8 cellular contexts compared by ENCODE assay signal in genomic region chr11:114400974-114401223, GRCh38. TPM values are rescaled to one million over a fixed set of nuclear protein-coding genes. Genes with fewer than 3 reads are reported as not detected.
A peak's percentile ranks its signal among the peaks of the same experiment; 100 is the strongest.
DNase-seq lines count a peak whose midpoint lies in the region; ATAC-seq, FAIRE-seq and TF ChIP-seq lines count a peak whose summit lies in the region.

No MANE protein-coding gene starts in this region.

- CTCF ChIA-PET in CD4-positive, alpha-beta T cell (lab: Charles Lee): no interaction called here
- CTCF ChIA-PET in PC-3 (lab: Charles Lee) (no interaction called here), endothelial cell of umbilical vein (lab: Charles Lee) (no interaction called here)

- no peak for TF ChIP-seq CTCF in CD4-positive, alpha-beta T cell (IDR thresholded peaks at IDR 0.05)
- no peak for TF ChIP-seq CTCF in PC-3 (conservative IDR thresholded peaks at IDR 0.05; ENCODE audit: low read depth, low read length)
- TF ChIP-seq CTCF in endothelial cell of umbilical vein (IDR thresholded peaks at IDR 0.05; ENCODE audit: extremely low read depth in 1 of 2, insufficient read depth in 1 of 2, low read depth in 1 of 2, low read length in 2 of 2): no peak
- no peak for TF ChIP-seq CTCF in neutrophil (IDR thresholded peaks at IDR 0.05)

- no peaks in the 10 kb centered on the region for H3K9me3 ChIP-seq in CD4-positive, alpha-beta T cell (ENCODE audit: control insufficient read depth, low read length)
- H3K9me3 ChIP-seq in PC-3 (ENCODE audit: low read length) (no peaks in the 10 kb centered on the region), endothelial cell of umbilical vein (replicated peaks; ENCODE audit: control insufficient read depth, insufficient read depth, low read length) (no peaks in the 10 kb centered on the region), neutrophil (no peaks in the 10 kb centered on the region)

- H3K27me3 ChIP-seq in CD4-positive, alpha-beta T cell (ENCODE audit: control insufficient read depth, insufficient read depth, low read length): no peaks in the 10 kb centered on the region
- H3K27me3 ChIP-seq in PC-3 (ENCODE audit: low read length) (no peaks in the 10 kb centered on the region), endothelial cell of umbilical vein (ENCODE audit: control insufficient read depth in 2 of 2, insufficient read depth in 2 of 2, low read length in 2 of 2) (no peaks in the 10 kb centered on the region), neutrophil (no peaks in the 10 kb centered on the region)

- DNase-seq in CD4-positive, alpha-beta T cell: no peak
- DNase-seq in PC-3 (no peak), endothelial cell of umbilical vein (ENCODE audit: low read depth, low spot score) (no peak), HuH-7.5 (ENCODE audit: low spot score) (no peak), hepatic stellate cell (ENCODE audit: low spot score) (no peak)
- DNase-seq in stimulated activated CD8-positive, alpha-beta memory T cell treated with anti-CD3 and anti-CD28 coated beads, Interleukin-4, amount 100 ng/mL, for 48 hours: no peak

- peak overlapping the region; percentile 98 for H3K9ac ChIP-seq in PC-3 (ENCODE audit: low read length)
- H3K9ac ChIP-seq in endothelial cell of umbilical vein (replicated peaks; ENCODE audit: extremely low read depth, insufficient read depth, low read length): peak overlapping the region; percentile 95

- no peaks in the 10 kb centered on the region for H3K27me3 Mint-ChIP-seq in CD4-positive, alpha-beta T cell

- H3K9me2 ChIP-seq in PC-3 (replicated peaks; ENCODE audit: low read length): no peaks in the 10 kb centered on the region

- dilution Hi-C loops in endothelial cell of umbilical vein (cut with MboI; ENCODE audit: extremely low pct_ligation_motif_present, low sequenced_read_pairs): no loop called here

- intact Hi-C loops in CD4-positive, alpha-beta T cell (cut with DNase I, micrococcal nuclease): loop anchor here (1.0 to 10.0 kb wide), 5 partner anchors 38 to 526 kb away; partner anchors contain the start of genes REXO2 (in 2 of the 2) and USP28 (in 1 of the 2)
- intact Hi-C loops in PC-3 (cut with micrococcal nuclease) (loop anchor here (1.0 to 5.0 kb wide), 3 partner anchors 38 to 161 kb away; partner anchors contain the start of gene REXO2), endothelial cell of umbilical vein (cut with micrococcal nuclease) (loop anchor here (1.0 to 5.0 kb wide), 9 partner anchors 34 to 629 kb away; partner anchors contain the start of genes REXO2, USP28 and ZW10)

- peak overlapping the region; percentile 96 for H3K27ac ChIP-seq in CD4-positive, alpha-beta T cell (ENCODE audit: low read depth, low read length)
- peak overlapping the region; percentile 92 for H3K27ac ChIP-seq in PC-3 (ENCODE audit: low read length)
- peak overlapping the region; percentile 86 for H3K27ac ChIP-seq in endothelial cell of umbilical vein (ENCODE audit: insufficient read depth, low read depth, low read length)
- H3K27ac ChIP-seq in neutrophil: peak overlapping the region; percentile 97

- H3K79me2 ChIP-seq in PC-3 (ENCODE audit: low read length) (peaks cover 75% of the 10 kb centered on the region), endothelial cell of umbilical vein (ENCODE audit: control insufficient read depth, insufficient read depth, low read length) (peaks cover 61% of the 10 kb centered on the region)

- H3K4me2 ChIP-seq in PC-3 (ENCODE audit: low read length) (peak overlapping the region; percentile 80), endothelial cell of umbilical vein (ENCODE audit: insufficient read depth, low read length) (peak overlapping the region; percentile 93)

- no peak for TF ChIP-seq POLR2A in endothelial cell of umbilical vein (IDR thresholded peaks at IDR 0.05; ENCODE audit: low read depth, low read length)

- peak overlapping the region; percentile 94 for H3K4me3 ChIP-seq in PC-3 (ENCODE audit: low read length)
- H3K4me3 ChIP-seq in endothelial cell of umbilical vein (replicated peaks in 1 of 3; ENCODE audit: insufficient read depth in 1 of 3, low read depth in 1 of 3, low read length in 3 of 3): peak overlapping the region; percentile 66 to 84 (median 79)
- H3K4me3 ChIP-seq in neutrophil (ENCODE audit: low read depth in 1 of 2, low read length in 1 of 2): peak overlapping the region; percentile 72 to 83

- H3K9me3 Mint-ChIP-seq in CD4-positive, alpha-beta T cell: no peaks in the 10 kb centered on the region

- 0 out of 2 replicates have a peak, but pooled peaks cover 12% of the 10 kb centered on the region for H4K20me1 ChIP-seq in PC-3 (ENCODE audit: low read length)
- H4K20me1 ChIP-seq in endothelial cell of umbilical vein (replicated peaks; ENCODE audit: control insufficient read depth, extremely low read depth, insufficient read depth, low read length): peaks cover 3% of the 10 kb centered on the region

- H3F3A ChIP-seq in PC-3 (ENCODE audit: low read length, unreplicated experiment): no peaks in the 10 kb centered on the region

- ATAC-seq in CD4-positive, alpha-beta T cell (ENCODE audit: poor library complexity): no peak
- ATAC-seq in PC-3: no peak
- no peak for ATAC-seq in HG02623 (IDR thresholded peaks at IDR 0.05; ENCODE audit: unreplicated experiment)

- H3K4me1 Mint-ChIP-seq in CD4-positive, alpha-beta T cell (ENCODE audit: low read depth): peaks cover 69% of the 10 kb centered on the region

- H3K4me1 ChIP-seq in PC-3 (ENCODE audit: insufficient read depth, low read length): peaks cover 36% of the 10 kb centered on the region
- H3K4me1 ChIP-seq in endothelial cell of umbilical vein (ENCODE audit: control insufficient read depth, extremely low read depth, insufficient read depth, low read length): peaks cover 27% of the 10 kb centered on the region
- peaks cover 38 to 46% of the 10 kb centered on the region in 2 experiments for H3K4me1 ChIP-seq in neutrophil (ENCODE audit: control insufficient read depth in 1 of 2, insufficient read depth in 1 of 2, low read depth in 1 of 2, low read length in 1 of 2)

- peaks cover 26% of the 10 kb centered on the region for H3K36me3 ChIP-seq in PC-3 (ENCODE audit: low read depth, low read length)
- peaks cover 0 to 11% of the 10 kb centered on the region in 2 experiments for H3K36me3 ChIP-seq in endothelial cell of umbilical vein (ENCODE audit: control insufficient read depth in 2 of 2, extremely low read depth in 1 of 2, insufficient read depth in 2 of 2, low read length in 2 of 2)
- H3K36me3 ChIP-seq in neutrophil: peaks cover 28% of the 10 kb centered on the region

- peak overlapping the region; percentile 100 for H3K27ac Mint-ChIP-seq in CD4-positive, alpha-beta T cell

- no peaks in the 10 kb centered on the region for H3K9me1 ChIP-seq in endothelial cell of umbilical vein (replicated peaks; ENCODE audit: control insufficient read depth, extremely low read depth, insufficient read depth, low read length)

- H3K4me3 Mint-ChIP-seq in CD4-positive, alpha-beta T cell: peak overlapping the region; percentile 99

- H3K36me3 Mint-ChIP-seq in CD4-positive, alpha-beta T cell (ENCODE audit: low read depth): peaks cover 51% of the 10 kb centered on the region

- FAIRE-seq in endothelial cell of umbilical vein (lab: Jason Lieb, UNC): no peak

- POLR2A ChIA-PET in CD4-positive, alpha-beta T cell (lab: Charles Lee): interaction anchor here (0.6 to 2.0 kb wide), 7 partner anchors 9 to 61 kb away, joined by 3 to 22 read pairs (median 4); partner anchors contain the start of gene REXO2
- POLR2A ChIA-PET in PC-3 (lab: Charles Lee; ENCODE audit: unreplicated experiment): no interaction called here
- POLR2A ChIA-PET in endothelial cell of umbilical vein (lab: Charles Lee): no interaction called here

- H2AFZ ChIP-seq in PC-3 (ENCODE audit: low read length) (peak overlapping the region; percentile 78), endothelial cell of umbilical vein (ENCODE audit: low read depth, low read length) (peak overlapping the region; percentile 6)

- BruUV-seq in PC-3 (replicated peaks; lab: Mats Ljungman, UMichigan) (TSS peak; percentile 64), endothelial cell of umbilical vein (replicated peaks; lab: Mats Ljungman, UMichigan) (TSS peak; percentile 67)

TF ChIP-seq in endothelial cell of umbilical vein, 7 proteins besides CTCF, POLR2A, EP300 and RAD21 (continues in another document):
- TF ChIP-seq FOS (IDR thresholded peaks at IDR 0.05; ENCODE audit: borderline replicate concordance, insufficient read depth, low read length) (no peak), MYC (IDR thresholded peaks at IDR 0.05; ENCODE audit: low read depth, low read length) (no peak)

RNA-seq across cellular contexts. Expression of gene RBM7, which starts 0.4 kb away (rescaled TPM):
- 10 to 100 TPM; 76.1 to 81.9 TPM for total RNA-seq in CD4-positive, alpha-beta T cell
- total RNA-seq in PC-3 (2014; rRNA removed): 18.4 and 30.1 TPM in 2 replicates
- total RNA-seq in endothelial cell of umbilical vein: 31.3 and 38.4 TPM in 2 replicates
- polyA plus RNA-seq in endothelial cell of umbilical vein: 16.4 TPM in 2 replicates
- polyA plus RNA-seq in endothelial cell of umbilical vein (2011; cell fraction: cytosol; rRNA removed): 22.9 and 26.2 TPM in 2 replicates
- polyA plus RNA-seq in endothelial cell of umbilical vein (2011; cell fraction: nucleus; rRNA removed): 16.1 and 24.3 TPM in 2 replicates
- 46.2 and 47.4 TPM in 2 replicates for polyA plus RNA-seq in endothelial cell of umbilical vein (2012)
- 46.8 and 57.2 TPM in 2 replicates for polyA minus RNA-seq in endothelial cell of umbilical vein
- 29.7 TPM for polyA minus RNA-seq in endothelial cell of umbilical vein (2011; cell fraction: cytosol; rRNA and poly(A)+ RNA removed)
- 40.0 and 53.0 TPM in 2 replicates for polyA minus RNA-seq in endothelial cell of umbilical vein (2011; cell fraction: nucleus; rRNA and poly(A)+ RNA removed)

RNA-seq across cellular contexts. Expression of gene C11orf71, which starts 0.6 kb away (rescaled TPM):
- 1 to 10 TPM; 6.1 to 7.6 TPM for total RNA-seq in CD4-positive, alpha-beta T cell
- 5.0 and 8.1 TPM in 2 replicates for total RNA-seq in PC-3 (2014; rRNA removed)
- total RNA-seq in endothelial cell of umbilical vein: 4.0 and 5.4 TPM in 2 replicates
- 6.9 and 8.5 TPM in 2 replicates for polyA plus RNA-seq in endothelial cell of umbilical vein
- 2.6 and 3.6 TPM in 2 replicates for polyA plus RNA-seq in endothelial cell of umbilical vein (2011; cell fraction: cytosol; rRNA removed)
- 3.9 and 5.8 TPM in 2 replicates for polyA plus RNA-seq in endothelial cell of umbilical vein (2011; cell fraction: nucleus; rRNA removed)
- 2.8 and 4.4 TPM in 2 replicates for polyA plus RNA-seq in endothelial cell of umbilical vein (2012)
- 5.4 and 7.5 TPM in 2 replicates for polyA minus RNA-seq in endothelial cell of umbilical vein
- polyA minus RNA-seq in endothelial cell of umbilical vein (2011; cell fraction: cytosol; rRNA and poly(A)+ RNA removed): 1.1 TPM
- 12.7 and 18.6 TPM in 2 replicates for polyA minus RNA-seq in endothelial cell of umbilical vein (2011; cell fraction: nucleus; rRNA and poly(A)+ RNA removed)

RNA-seq across cellular contexts. Expression of gene REXO2, which starts 38.4 kb away (rescaled TPM):
- total RNA-seq in CD4-positive, alpha-beta T cell: 10 to 100 TPM; 17.3 to 20.6 TPM
- total RNA-seq in PC-3 (2014; rRNA removed) (145 and 181 TPM in 2 replicates), endothelial cell of umbilical vein (155 and 182 TPM in 2 replicates)
- polyA plus RNA-seq in endothelial cell of umbilical vein: 188 and 296 TPM in 2 replicates
- 304 and 306 TPM in 2 replicates for polyA plus RNA-seq in endothelial cell of umbilical vein (2011; cell fraction: cytosol; rRNA removed)
- polyA plus RNA-seq in endothelial cell of umbilical vein (2011; cell fraction: nucleus; rRNA removed): 177 and 247 TPM in 2 replicates
- polyA plus RNA-seq in endothelial cell of umbilical vein (2012): 192 and 211 TPM in 2 replicates
- polyA minus RNA-seq in endothelial cell of umbilical vein: 69.7 and 73.0 TPM in 2 replicates
- 36.4 TPM for polyA minus RNA-seq in endothelial cell of umbilical vein (2011; cell fraction: cytosol; rRNA and poly(A)+ RNA removed)
- 75.3 and 75.6 TPM in 2 replicates for polyA minus RNA-seq in endothelial cell of umbilical vein (2011; cell fraction: nucleus; rRNA and poly(A)+ RNA removed)
